In genomic region chr7:93551063-93551895, GRCh38 we compare ENCODE assay signal across 9 cellular contexts.
DNase-seq lines count a peak whose midpoint lies in the region; ATAC-seq lines count a peak whose summit lies in the region.
"Had no signal": no experiment of that assay in that cellular context is flagged by ENCODE, and none has a peak within 500 bp of the region (broad histone marks: within the 10 kb centered on the region; RNA-seq: fewer than 3 reads in every experiment).

No MANE protein-coding gene starts in this region.

- DNase-seq in NCI-H1105 treated with DMSO at 0.1 percent for 48 hours (lab: John Stamatoyannopoulos, UW) = peak; percentile 4
- DNase-seq in NCI-H1105 (lab: John Stamatoyannopoulos, UW) = no peak
- peak; percentile 55 to 70 for DNase-seq in Kasumi-1 (lab: John Stamatoyannopoulos, UW)
- peak; percentile 57 for DNase-seq in amniotic epithelial cell (ENCODE audit: low read depth)
- no peak for DNase-seq in memory B cell (ENCODE audit: low spot score in 2 of 2)
- no peak for DNase-seq in GM19238 (ENCODE audit: insufficient read length, low spot score)
- no peak for DNase-seq in activated CD8-positive, alpha-beta memory T cell treated with anti-CD3 and anti-CD28 coated beads, Interleukin-2, amount 50 U/mL, for 4 hours

- H3K4me3 Mint-ChIP-seq in memory B cell = no peak overlapping the region
- H3K4me3 Mint-ChIP-seq: activated T-cell treated with anti-CD3 and anti-CD28 coated beads, Interleukin-2, amount 50 U/mL, for 72 hours had no signal

- H3K9me3 Mint-ChIP-seq in memory B cell = no peaks in the 10 kb centered on the region
- H3K9me3 Mint-ChIP-seq: activated T-cell treated with anti-CD3 and anti-CD28 coated beads, Interleukin-2, amount 50 U/mL, for 72 hours had no signal

- no peaks in the 10 kb centered on the region for H3K36me3 Mint-ChIP-seq in memory B cell

- H3K4me1 Mint-ChIP-seq in memory B cell = no peaks in the 10 kb centered on the region

- no peaks in the 10 kb centered on the region for H3K27me3 Mint-ChIP-seq in memory B cell

- no peak overlapping the region for H3K27ac Mint-ChIP-seq in memory B cell
- H3K27ac Mint-ChIP-seq: activated T-cell treated with anti-CD3 and anti-CD28 coated beads, Interleukin-2, amount 50 U/mL, for 72 hours had no signal

- ATAC-seq in memory B cell (ENCODE audit: low read depth) (peak; percentile 54), GM18498 (IDR thresholded peaks at IDR 0.05; ENCODE audit: unreplicated experiment) (no peak)
- ATAC-seq: activated T-cell treated with anti-CD3 and anti-CD28 coated beads, Interleukin-2, amount 50 U/mL, for 72 hours had no signal

Comparison
In these comparisons a context has a peak if more than half of its experiments do, and no peak if none do; other contexts are left out.
1. DNase-seq: peak in NCI-H1105 treated with DMSO at 0.1 percent for 48 hours (single experiment), Kasumi-1 (2 of 2) and amniotic epithelial cell (single experiment); none in NCI-H1105 (single experiment), memory B cell (0 of 2), GM19238 (single experiment) and activated CD8-positive, alpha-beta memory T cell treated with anti-CD3 and anti-CD28 coated beads, Interleukin-2, amount 50 U/mL, for 4 hours (single experiment).